ENCODE assay signal across 16 cellular contexts in the genomic region with DNA sequence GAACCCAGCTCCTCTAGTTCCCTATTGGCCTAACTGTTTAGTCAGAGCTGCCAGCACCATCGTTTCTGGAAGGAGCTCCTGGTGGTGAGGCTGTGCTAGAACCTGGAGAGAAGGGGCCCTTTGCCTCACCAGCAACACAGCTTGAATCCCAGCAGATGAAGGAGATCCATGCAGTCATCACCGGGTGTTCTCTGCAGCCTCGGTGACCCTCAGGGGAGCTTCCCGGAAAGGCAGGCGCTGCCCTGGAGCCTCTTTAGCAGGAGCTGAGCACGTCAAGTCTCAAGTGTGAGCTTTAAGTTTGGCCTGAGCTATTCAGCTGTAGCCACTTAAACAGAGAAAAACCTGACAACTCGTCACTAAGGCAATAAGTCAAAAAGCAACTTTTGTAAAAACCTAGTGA.
DNase-seq lines count a peak whose midpoint lies in the region; ATAC-seq and TF ChIP-seq lines count a peak whose summit lies in the region.
"Had no signal": no experiment of that assay in that cellular context is flagged by ENCODE, and none has a peak within 500 bp of the region (broad histone marks: within the 10 kb centered on the region; RNA-seq: fewer than 3 reads in every experiment).

No MANE protein-coding gene starts in this region.

- H3K36me3 ChIP-seq in BLaER1, result no peaks in the 10 kb centered on the region

- peaks cover 2 to 4% (median 4%) of the 10 kb centered on the region in 3 donors for H3K27me3 Mint-ChIP-seq in immature natural killer cell (ENCODE audit: low read depth in 3 of 3)

- H3K27me3 ChIP-seq in BLaER1, result no peaks in the 10 kb centered on the region

- POLR2A ChIA-PET in GM10248 (lab: Yijun Ruan, JAX), result no interaction called here

- H3K27ac ChIP-seq in BLaER1, result no peak overlapping the region
- H3K27ac ChIP-seq: C4-2B had no signal

- H3K4me1 Mint-ChIP-seq in immature natural killer cell, result no peaks in the 10 kb centered on the region

- H3K4me3 ChIP-seq in BLaER1, result no peak overlapping the region
- peak overlapping the region; percentile 3 for H3K4me3 ChIP-seq in epithelial cell of proximal tubule (ENCODE audit: low read depth, low read length)

- H4K20me1 ChIP-seq in BLaER1, result no peaks in the 10 kb centered on the region

- CTCF ChIA-PET in GM10248 (lab: Yijun Ruan, JAX), result interaction anchor here (1.7 to 2.8 kb wide), 2 partner anchors 10 to 19 kb away, joined by 5 to 6 read pairs; no protein-coding TSS in a partner anchor

- H3K27ac Mint-ChIP-seq in immature natural killer cell, result no peak overlapping the region

- H3K9me3 ChIP-seq in BLaER1, result no peaks in the 10 kb centered on the region

- H3K4me1 ChIP-seq in BLaER1, result peaks cover 16% of the 10 kb centered on the region

- H3K4me2 ChIP-seq in BLaER1, result peak overlapping the region; percentile 48

- intact Hi-C loops in sciatic nerve (cut with DNase I), result no loop called here

- H3K36me3 Mint-ChIP-seq in immature natural killer cell, result no peaks in the 10 kb centered on the region

- H3K9me3 Mint-ChIP-seq in immature natural killer cell, result peaks cover 0 to under 1% (median 0%) of the 10 kb centered on the region in 6 donors

- ATAC-seq in sciatic nerve, result peak; percentile 4

- TF ChIP-seq CTCF in epithelial cell of proximal tubule (conservative IDR thresholded peaks at IDR 0.05; ENCODE audit: low read depth, low read length), result no peak
- TF ChIP-seq CTCF in GM10248 (IDR thresholded peaks at IDR 0.05; ENCODE audit: control extremely low read depth, extremely low read depth, low read depth, missing control alignments), result no peak

- H3K9ac ChIP-seq in BLaER1, result no peak overlapping the region

- DNase-seq in epithelial cell of proximal tubule (ENCODE audit: low read depth) (no peak), kidney tubule cell (ENCODE audit: low spot score) (peak; percentile 16), sciatic nerve (ENCODE audit: low spot score) (no peak), MV-4-11 (lab: John Stamatoyannopoulos, UW) (no peak), GM10248 (ENCODE audit: extremely low spot score) (no peak), NCI-H446 (lab: John Stamatoyannopoulos, UW) (no peak), immature natural killer cell (no peak)
- DNase-seq: DMS153, GOT3, KG1, NCI-H1436, NCI-H2081 treated with DMSO at 0.1 percent for 48 hours, NCI-H524 treated with DMSO at 0.1 percent for 48 hours, SHP77 had no signal

- no peak overlapping the region for H3K4me3 Mint-ChIP-seq in immature natural killer cell
